9 cellular contexts compared by ENCODE assay signal in genomic region chr3:112973325-112974177, GRCh38. TPM values are rescaled to one million over a fixed set of nuclear protein-coding genes. Genes with fewer than 3 reads are reported as not detected.
DNase-seq lines count a peak whose midpoint lies in the region; ATAC-seq and TF ChIP-seq lines count a peak whose summit lies in the region.
"Had no signal": no experiment of that assay in that cellular context is flagged by ENCODE, and none has a peak within 500 bp of the region (broad histone marks: within the 10 kb centered on the region; RNA-seq: fewer than 3 reads in every experiment).

No MANE protein-coding gene starts in this region.

- no peak for TF ChIP-seq POLR2A in uterus (IDR thresholded peaks at IDR 0.05)

- no peaks in the 10 kb centered on the region for H3K4me1 ChIP-seq in left ventricle myocardium inferior
- H3K4me1 ChIP-seq in smooth muscle cell (ENCODE audit: low read depth), result no peaks in the 10 kb centered on the region
- no peaks in the 10 kb centered on the region for H3K4me1 ChIP-seq in uterus

- H3F3A ChIP-seq in smooth muscle cell (ENCODE audit: low read depth), result no peaks in the 10 kb centered on the region

- peaks cover 70% of the 10 kb centered on the region for H3K4me1 Mint-ChIP-seq in activated CD8-positive, alpha-beta memory T cell treated with anti-CD3 and anti-CD28 coated beads, Interleukin-2, amount 10 ng/mL, durations not matched to agents 7 days and 5 days

- H4K20me1 ChIP-seq in smooth muscle cell (ENCODE audit: low read depth), result no peaks in the 10 kb centered on the region

- H3K9me3 Mint-ChIP-seq in activated CD8-positive, alpha-beta memory T cell treated with anti-CD3 and anti-CD28 coated beads, Interleukin-2, amount 10 ng/mL, durations not matched to agents 7 days and 5 days (ENCODE audit: low read depth), result no peaks in the 10 kb centered on the region

- H3K4me2 ChIP-seq in smooth muscle cell, result no peak overlapping the region

- H2AFZ ChIP-seq in smooth muscle cell (ENCODE audit: low read depth), result peak overlapping the region; percentile 69

- H3K9ac ChIP-seq in smooth muscle cell (ENCODE audit: low read depth), result no peak overlapping the region

- no peak overlapping the region for H3K27ac ChIP-seq in left ventricle myocardium inferior (replicated peaks)
- no peak overlapping the region for H3K27ac ChIP-seq in smooth muscle cell (ENCODE audit: low read depth)
- no peak overlapping the region for H3K27ac ChIP-seq in uterus

- CTCF ChIA-PET in activated CD8-positive, alpha-beta memory T cell treated with anti-CD3 and anti-CD28 coated beads, Interleukin-2, amount 10 ng/mL, durations not matched to agents 7 days and 5 days (lab: Charles Lee), result interaction anchor here (1.0 to 6.4 kb wide), 9 partner anchors 14 to 330 kb away, joined by 3 to 73 read pairs (median 3); partner anchors contain the start of gene GTPBP8

- H3K9me3 ChIP-seq in left ventricle myocardium inferior (replicated peaks), result no peaks in the 10 kb centered on the region
- H3K9me3 ChIP-seq in smooth muscle cell (replicated peaks; ENCODE audit: low read depth), result no peaks in the 10 kb centered on the region
- H3K9me3 ChIP-seq in uterus, result no peaks in the 10 kb centered on the region

- peak overlapping the region; percentile 36 for H3K4me3 ChIP-seq in left ventricle myocardium inferior
- no peak overlapping the region for H3K4me3 ChIP-seq in smooth muscle cell
- no peak overlapping the region for H3K4me3 ChIP-seq in uterus

- 59% methylated on average over 5 of the region's 5 CpGs for WGBS in smooth muscle cell (ENCODE audit: low lambda C conversion rate)

- H3K4me3 Mint-ChIP-seq in activated CD8-positive, alpha-beta memory T cell treated with anti-CD3 and anti-CD28 coated beads, Interleukin-2, amount 10 ng/mL, durations not matched to agents 7 days and 5 days, result peak overlapping the region; percentile 87

- H3K27ac Mint-ChIP-seq in activated CD8-positive, alpha-beta memory T cell treated with anti-CD3 and anti-CD28 coated beads, Interleukin-2, amount 10 ng/mL, durations not matched to agents 7 days and 5 days, result peak overlapping the region; percentile 90

- H3K27me3 Mint-ChIP-seq in activated CD8-positive, alpha-beta memory T cell treated with anti-CD3 and anti-CD28 coated beads, Interleukin-2, amount 10 ng/mL, durations not matched to agents 7 days and 5 days, result no peaks in the 10 kb centered on the region

- DNase-seq in left ventricle myocardium inferior (no peak), cardiac septum (ENCODE audit: low spot score) (no peak), smooth muscle cell (lab: John Stamatoyannopoulos, UW; ENCODE audit: unreplicated experiment) (no peak), NCI-H510A (lab: John Stamatoyannopoulos, UW) (no peak), uterus (no peak), DMS153 treated with DMSO at 0.1 percent for 48 hours (lab: John Stamatoyannopoulos, UW; ENCODE audit: unreplicated experiment) (no peak)
- peak; percentile 66 for DNase-seq in activated CD8-positive, alpha-beta memory T cell treated with anti-CD3 and anti-CD28 coated beads, Interleukin-2, amount 10 ng/mL, durations not matched to agents 7 days and 5 days

- peaks cover 16% of the 10 kb centered on the region for H3K36me3 Mint-ChIP-seq in activated CD8-positive, alpha-beta memory T cell treated with anti-CD3 and anti-CD28 coated beads, Interleukin-2, amount 10 ng/mL, durations not matched to agents 7 days and 5 days

- H3K27me3 ChIP-seq in left ventricle myocardium inferior (ENCODE audit: low read depth) (peaks cover 18% of the 10 kb centered on the region), smooth muscle cell (ENCODE audit: low read depth) (peaks cover 15% of the 10 kb centered on the region), uterus (no peaks in the 10 kb centered on the region)

- intact Hi-C loops in left ventricle myocardium inferior (cut with micrococcal nuclease), result loop anchor here (10.0 kb wide), 1 partner anchor 389 kb away; no protein-coding TSS in a partner anchor
- intact Hi-C loops in cardiac septum (cut with DNase I), result no loop called here
- intact Hi-C loops in uterus (cut with DNase I; ENCODE audit: low total_unique reads), result no loop called here

- peak; percentile 86 for ATAC-seq in HG03196 (IDR thresholded peaks at IDR 0.05; ENCODE audit: unreplicated experiment)
- ATAC-seq in activated CD8-positive, alpha-beta memory T cell treated with anti-CD3 and anti-CD28 coated beads, Interleukin-2, amount 10 ng/mL, durations not matched to agents 7 days and 5 days, result peak; percentile 78

- no peak for TF ChIP-seq CTCF in left ventricle myocardium inferior (IDR thresholded peaks at IDR 0.05; ENCODE audit: borderline replicate concordance)
- TF ChIP-seq CTCF in smooth muscle cell (IDR thresholded peaks at IDR 0.05; ENCODE audit: borderline replicate concordance, insufficient read depth, poor library complexity, severe bottlenecking), result no peak
- no peak for TF ChIP-seq CTCF in uterus (IDR thresholded peaks at IDR 0.05)

- H3K79me2 ChIP-seq in smooth muscle cell (ENCODE audit: low read depth), result no peaks in the 10 kb centered on the region

- H3K36me3 ChIP-seq in left ventricle myocardium inferior (no peaks in the 10 kb centered on the region), smooth muscle cell (ENCODE audit: low read depth) (no peaks in the 10 kb centered on the region), uterus (no peaks in the 10 kb centered on the region)

RNA-seq across cellular contexts. Expression of gene CD200R1, which starts 1.4 kb away (rescaled TPM):
- total RNA-seq in left ventricle myocardium inferior, result 0.82 TPM
- 0.51 TPM for total RNA-seq in cardiac septum
- 10 to 100 TPM in 1 of 2 experiments, 1 to 10 TPM in 1; 9.5 to 11.7 TPM for total RNA-seq in activated CD8-positive, alpha-beta memory T cell treated with anti-CD3 and anti-CD28 coated beads, Interleukin-2, amount 10 ng/mL, durations not matched to agents 7 days and 5 days
- total RNA-seq in smooth muscle cell, result 1.1 TPM in 1 of 2 replicates, not detected in the other
- polyA plus RNA-seq in smooth muscle cell, result not detected in 2 replicates
- total RNA-seq in uterus, result 1 to 10 TPM in 2 of 4 donors, under 1 TPM in 1, not detected in 1; 0.40 to 5.7 (median 1.5) TPM
- total RNA-seq: lung microvascular endothelial cell had no signal

RNA-seq across cellular contexts. Expression of gene GTPBP8, which starts 17.2 kb away (rescaled TPM):
- total RNA-seq in left ventricle myocardium inferior (28.5 TPM), cardiac septum (18.3 TPM), smooth muscle cell (17.7 and 21.5 TPM in 2 replicates), uterus (10 to 100 TPM in 3 of 4 donors, 1 to 10 TPM in 1; 5.4 to 37.6 (median 18.4) TPM)
- 10 to 100 TPM; 24.6 to 25.3 TPM for total RNA-seq in activated CD8-positive, alpha-beta memory T cell treated with anti-CD3 and anti-CD28 coated beads, Interleukin-2, amount 10 ng/mL, durations not matched to agents 7 days and 5 days
- 9.7 and 10.2 TPM in 2 replicates for polyA plus RNA-seq in smooth muscle cell
